11 cellular contexts compared by ENCODE assay signal in genomic region chr3:72144773-72145505, GRCh38.
DNase-seq lines count a peak whose midpoint lies in the region; ATAC-seq, FAIRE-seq and TF ChIP-seq lines count a peak whose summit lies in the region.
"Had no signal": no experiment of that assay in that cellular context is flagged by ENCODE, and none has a peak within 500 bp of the region (broad histone marks: within the 10 kb centered on the region; RNA-seq: fewer than 3 reads in every experiment).

No MANE protein-coding gene starts in this region.

- H3K27ac ChIP-seq in GM12878 (ENCODE audit: control insufficient read depth, insufficient read depth), result no peak overlapping the region
- H3K27ac ChIP-seq: A549, ovary had no signal

- WGBS in GM12878 (ENCODE audit: insufficient coverage, insufficient replicate concordance, low lambda C conversion rate, missing lambda C conversion rate), result 71% methylated on average over 10 of the region's 10 CpGs

- peaks cover 4% of the 10 kb centered on the region for H3K9me3 Mint-ChIP-seq in mesothelial cell of epicardium

- no peak overlapping the region for H2AFZ ChIP-seq in GM12878 (ENCODE audit: control insufficient read depth, low read depth, low read length)

- H3K27ac Mint-ChIP-seq in mesothelial cell of epicardium, result no peak overlapping the region

- no peak for FAIRE-seq in GM12878 (lab: Jason Lieb, UNC)
- FAIRE-seq: A549 had no signal

- no peaks in the 10 kb centered on the region for H3K36me3 Mint-ChIP-seq in mesothelial cell of epicardium

- no peak overlapping the region for H3K4me3 Mint-ChIP-seq in mesothelial cell of epicardium

- no peak for TF ChIP-seq EP300 in GM12878 (IDR thresholded peaks at IDR 0.05; ENCODE audit: borderline replicate concordance in 1 of 2, control insufficient read depth in 1 of 2, low read depth in 2 of 2, low read length in 2 of 2)

- POLR2A ChIA-PET in GM12878 (lab: Charles Lee), result interaction anchor here (0.6 kb wide), 1 partner anchor 27 kb away, joined by 6 read pairs; no protein-coding TSS in a partner anchor

- SMC1A ChIA-PET in GM12878 (lab: Charles Lee; ENCODE audit: uncharacterized antibody, unreplicated experiment), result interaction anchor here (0.7 to 1.2 kb wide), 3 partner anchors 11 to 1022 kb away, joined by 3 read pairs; no protein-coding TSS in a partner anchor

- TF ChIP-seq CTCF in GM12878 (IDR thresholded peaks at IDR 0.05 in 2 of 3, conservative IDR thresholded peaks at IDR 0.05 in 1 of 3; ENCODE audit: control insufficient read depth in 2 of 3, extremely low read depth in 1 of 3, insufficient read depth in 1 of 3, low read depth in 3 of 3, low read length in 3 of 3), result no peak
- no peak for TF ChIP-seq CTCF in mesothelial cell of epicardium (IDR thresholded peaks at IDR 0.05; ENCODE audit: unreplicated experiment)

- no peaks in the 10 kb centered on the region; the same call in 2 of the 3 replicates for H3K9me3 ChIP-seq in GM12878 (replicated peaks; ENCODE audit: control insufficient read depth, insufficient read depth, low read length)
- H3K9me3 ChIP-seq: A549, ovary had no signal

- H3K9ac ChIP-seq in GM12878 (ENCODE audit: control insufficient read depth, insufficient read depth, low read length), result no peak overlapping the region

- RAD21 ChIA-PET in GM12878 (lab: Charles Lee; ENCODE audit: unreplicated experiment), result no interaction called here

- no peaks in the 10 kb centered on the region for H4K20me1 ChIP-seq in GM12878 (ENCODE audit: control insufficient read depth, insufficient read depth)

- no peak for TF ChIP-seq POLR2A in GM12878 (IDR thresholded peaks at IDR 0.05; ENCODE audit: low read depth, low read length)

- no peaks in the 10 kb centered on the region for H3K36me3 ChIP-seq in GM12878 (ENCODE audit: control insufficient read depth in 2 of 2, insufficient read depth in 2 of 2, low read length in 1 of 2)
- H3K36me3 ChIP-seq: ovary had no signal

- TF ChIP-seq RAD21 in GM12878 (IDR thresholded peaks at IDR 0.05; ENCODE audit: insufficient read depth, low read depth, low read length), result no peak

- no peaks in the 10 kb centered on the region for H3K79me2 ChIP-seq in GM12878 (ENCODE audit: control insufficient read depth, insufficient read depth, low read length)

- H3K27me3 Mint-ChIP-seq in mesothelial cell of epicardium (ENCODE audit: low read depth), result peaks cover 33% of the 10 kb centered on the region

- CTCF ChIA-PET in GM12878 (lab: Yijun Ruan, JAX), result no interaction called here

- peaks cover 6% of the 10 kb centered on the region for H3K4me1 Mint-ChIP-seq in mesothelial cell of epicardium

- DNase-seq in activated CD4-positive, alpha-beta T cell treated with anti-CD3 and anti-CD28 coated beads for 48 hours, result peak; percentile 17
- DNase-seq in activated CD4-positive, alpha-beta T cell treated with anti-CD3 and anti-CD28 coated beads, Interleukin-2, amount 50 U/mL, for 4 hours, result no peak
- DNase-seq in GM12878 (ENCODE audit: low read depth, low spot score), result no peak
- no peak for DNase-seq in stimulated activated naive CD8-positive, alpha-beta T cell treated with anti-CD3 and anti-CD28 coated beads, Interleukin-15, Interleukin-2, amounts not matched to agents 100 U/mL and 50 U/mL, for 24 hours
- no peak for DNase-seq in mesothelial cell of epicardium (ENCODE audit: low spot score in 2 of 2, unreplicated experiment in 2 of 2)
- DNase-seq in NCI-H1694 (lab: John Stamatoyannopoulos, UW), result no peak
- no peak for DNase-seq in NCI-H1105 (lab: John Stamatoyannopoulos, UW)
- DNase-seq: NCI-H446, ovary had no signal

- BruUV-seq in GM12878 (replicated peaks; lab: Mats Ljungman, UMichigan), result no TSS peak

- peak overlapping the region; percentile 11; the same call in 1 of the 2 replicates for H3K4me2 ChIP-seq in GM12878 (ENCODE audit: control insufficient read depth, insufficient read depth)
- H3K4me2 ChIP-seq: A549 had no signal

- no peaks in the 10 kb centered on the region for H3K27me3 ChIP-seq in GM12878 (replicated peaks in 1 of 2; ENCODE audit: control insufficient read depth in 2 of 2, insufficient read depth in 2 of 2, low read length in 1 of 2)
- H3K27me3 ChIP-seq: ovary had no signal

- in situ Hi-C loops in GM12878 (cut with MboI), result no loop called here

- H3K4me3 ChIP-seq in GM12878, result no peak overlapping the region
- H3K4me3 ChIP-seq: A549, ovary had no signal

- ATAC-seq in HG03432 (IDR thresholded peaks at IDR 0.05; ENCODE audit: unreplicated experiment), result peak; percentile 86
- peak; percentile 55 for ATAC-seq in GM12878
- peak; percentile 49 for ATAC-seq in stimulated activated naive CD8-positive, alpha-beta T cell treated with anti-CD3 and anti-CD28 coated beads, Interleukin-15, Interleukin-2, amounts not matched to agents 100 U/mL and 50 U/mL, for 24 hours
- ATAC-seq: A549 had no signal

- intact Hi-C loops in GM12878 (cut with micrococcal nuclease; ENCODE audit: unreplicated experiment), result no loop called here

- peaks cover 18% of the 10 kb centered on the region for H3K4me1 ChIP-seq in GM12878 (ENCODE audit: control insufficient read depth, insufficient read depth, low read length)
- H3K4me1 ChIP-seq: A549 had no signal

TF ChIP-seq in GM12878, 131 proteins besides CTCF, POLR2A, EP300 and RAD21:
- peak; percentile 81; the same call in 1 of the 2 replicates for TF ChIP-seq SPI1 (IDR thresholded peaks at IDR 0.05; ENCODE audit: borderline replicate concordance, insufficient read depth, low read depth, low read length)
- no peak for TF ChIP-seq JUNB (IDR thresholded peaks at IDR 0.05)
- 0 out of 4 replicates have a peak, but pooled peaks of 1 of the 2 experiments have one; percentile 14 for TF ChIP-seq ETV6 (conservative IDR thresholded peaks at IDR 0.05 in 1 of 2, IDR thresholded peaks at IDR 0.05 in 1 of 2; ENCODE audit: borderline replicate concordance in 1 of 2, low read depth in 1 of 2)
